ENCODE assay signal across 12 cellular contexts in genomic region chrX:42075032-42075431, GRCh38.
DNase-seq lines count a peak whose midpoint lies in the region; ATAC-seq and TF ChIP-seq lines count a peak whose summit lies in the region.
"Had no signal": no experiment of that assay in that cellular context is flagged by ENCODE, and none has a peak within 500 bp of the region (broad histone marks: within the 10 kb centered on the region; RNA-seq: fewer than 3 reads in every experiment).

No MANE protein-coding gene starts in this region.

- ATAC-seq in activated T-cell treated with anti-CD3 and anti-CD28 coated beads, Interleukin-2, amount 50 U/mL, for 72 hours (replicated peaks in 1 of 2): peak in 1 of 2 donors; percentile 26
- ATAC-seq in CD4-positive, CD25-positive, alpha-beta regulatory T cell (ENCODE audit: low read depth in 2 of 2): peak; percentile 50 to 53
- ATAC-seq: GM12878, HCT116 had no signal

- H3K27ac ChIP-seq in CD4-positive, CD25-positive, alpha-beta regulatory T cell (ENCODE audit: insufficient read depth, low read length, poor library complexity, severe bottlenecking): no peak overlapping the region
- no peak overlapping the region for H3K27ac ChIP-seq in SJCRH30

- peaks cover 7% of the 10 kb centered on the region for H3K4me1 Mint-ChIP-seq in activated T-cell treated with anti-CD3 and anti-CD28 coated beads, Interleukin-2, amount 50 U/mL, for 72 hours (ENCODE audit: low read depth)
- H3K4me1 Mint-ChIP-seq in activated T-cell treated with anti-CD3 and anti-CD28 coated beads, Interleukin-2, amount 50 U/mL, for 24 hours (ENCODE audit: low read depth): peaks cover 9% of the 10 kb centered on the region
- peaks cover 0 to 9% (median 6%) of the 10 kb centered on the region in 4 donors for H3K4me1 Mint-ChIP-seq in CD4-positive, CD25-positive, alpha-beta regulatory T cell
- H3K4me1 Mint-ChIP-seq in Calu3 (ENCODE audit: low read depth, unreplicated experiment): no peaks in the 10 kb centered on the region
- peaks cover 22% of the 10 kb centered on the region for H3K4me1 Mint-ChIP-seq in activated CD4-positive, alpha-beta memory T cell treated with anti-CD3 and anti-CD28 coated beads, Interleukin-2, amount 10 ng/mL, durations not matched to agents 7 days and 5 days
- H3K4me1 Mint-ChIP-seq: CD14-positive monocyte had no signal

- H3K27me3 ChIP-seq in CD4-positive, CD25-positive, alpha-beta regulatory T cell (ENCODE audit: control insufficient read depth, insufficient read depth, low read length): no peaks in the 10 kb centered on the region
- no peaks in the 10 kb centered on the region for H3K27me3 ChIP-seq in SJCRH30

- H3K27ac Mint-ChIP-seq in activated T-cell treated with anti-CD3 and anti-CD28 coated beads, Interleukin-2, amount 50 U/mL, for 72 hours: peak overlapping the region; percentile 51
- no peak overlapping the region for H3K27ac Mint-ChIP-seq in activated T-cell treated with anti-CD3 and anti-CD28 coated beads, Interleukin-2, amount 50 U/mL, for 24 hours
- H3K27ac Mint-ChIP-seq in CD4-positive, CD25-positive, alpha-beta regulatory T cell: no peak overlapping the region
- H3K27ac Mint-ChIP-seq in Calu3 (ENCODE audit: unreplicated experiment): peak overlapping the region; percentile 40
- H3K27ac Mint-ChIP-seq in activated CD4-positive, alpha-beta memory T cell treated with anti-CD3 and anti-CD28 coated beads, Interleukin-2, amount 10 ng/mL, durations not matched to agents 7 days and 5 days: no peak overlapping the region
- H3K27ac Mint-ChIP-seq: CD14-positive monocyte; CD8-positive, alpha-beta memory T cell had no signal

- peak overlapping the region in 1 of 2 donors; percentile 42 for H3K4me3 Mint-ChIP-seq in activated T-cell treated with anti-CD3 and anti-CD28 coated beads, Interleukin-2, amount 50 U/mL, for 72 hours
- no peak overlapping the region for H3K4me3 Mint-ChIP-seq in activated T-cell treated with anti-CD3 and anti-CD28 coated beads, Interleukin-2, amount 50 U/mL, for 24 hours
- H3K4me3 Mint-ChIP-seq in CD4-positive, CD25-positive, alpha-beta regulatory T cell: peak overlapping the region in 1 of 4 donors; percentile 68
- no peak overlapping the region for H3K4me3 Mint-ChIP-seq in Calu3 (ENCODE audit: low read depth, unreplicated experiment)
- peak overlapping the region; percentile 51 for H3K4me3 Mint-ChIP-seq in activated CD4-positive, alpha-beta memory T cell treated with anti-CD3 and anti-CD28 coated beads, Interleukin-2, amount 10 ng/mL, durations not matched to agents 7 days and 5 days
- H3K4me3 Mint-ChIP-seq: CD14-positive monocyte had no signal

- H3K9me3 Mint-ChIP-seq in activated T-cell treated with anti-CD3 and anti-CD28 coated beads, Interleukin-2, amount 50 U/mL, for 72 hours: no peaks in the 10 kb centered on the region
- H3K9me3 Mint-ChIP-seq in activated T-cell treated with anti-CD3 and anti-CD28 coated beads, Interleukin-2, amount 50 U/mL, for 24 hours: no peaks in the 10 kb centered on the region
- H3K9me3 Mint-ChIP-seq in CD4-positive, CD25-positive, alpha-beta regulatory T cell: peaks cover 0 to 12% (median 2%) of the 10 kb centered on the region in 7 donors
- peaks cover 4% of the 10 kb centered on the region for H3K9me3 Mint-ChIP-seq in Calu3 (ENCODE audit: low read depth, unreplicated experiment)
- peaks cover 4% of the 10 kb centered on the region for H3K9me3 Mint-ChIP-seq in activated CD4-positive, alpha-beta memory T cell treated with anti-CD3 and anti-CD28 coated beads, Interleukin-2, amount 10 ng/mL, durations not matched to agents 7 days and 5 days

- no peaks in the 10 kb centered on the region for H3K9me3 ChIP-seq in CD4-positive, CD25-positive, alpha-beta regulatory T cell (ENCODE audit: control insufficient read depth in 2 of 2, low read length in 2 of 2)
- no peaks in the 10 kb centered on the region for H3K9me3 ChIP-seq in SJCRH30 (replicated peaks)

- CTCF ChIA-PET in Calu3 (lab: Charles Lee): no interaction called here
- CTCF ChIA-PET in activated CD4-positive, alpha-beta memory T cell treated with anti-CD3 and anti-CD28 coated beads, Interleukin-2, amount 10 ng/mL, durations not matched to agents 7 days and 5 days (lab: Charles Lee): no interaction called here

- no peak overlapping the region for H3K4me3 ChIP-seq in CD4-positive, CD25-positive, alpha-beta regulatory T cell (ENCODE audit: low read depth, low read length)
- H3K4me3 ChIP-seq in SJCRH30: no peak overlapping the region
- H3K4me3 ChIP-seq: GM12878 had no signal

- no peak for DNase-seq in activated T-cell treated with anti-CD3 and anti-CD28 coated beads, Interleukin-2, amount 50 U/mL, for 72 hours
- DNase-seq in activated T-cell treated with anti-CD3 and anti-CD28 coated beads, Interleukin-2, amount 50 U/mL, for 24 hours: no peak
- peak in 1 of 3 donors; percentile 62 for DNase-seq in CD4-positive, CD25-positive, alpha-beta regulatory T cell
- no peak for DNase-seq in Calu3
- no peak for DNase-seq in activated CD4-positive, alpha-beta memory T cell treated with anti-CD3 and anti-CD28 coated beads, Interleukin-2, amount 10 ng/mL, durations not matched to agents 7 days and 5 days
- no peak for DNase-seq in NCI-H1092 (lab: John Stamatoyannopoulos, UW)
- DNase-seq in SJCRH30: no peak
- DNase-seq: CD8-positive, alpha-beta memory T cell; DMS 273 treated with DMSO at 0.1 percent for 48 hours had no signal

- H3K27me3 Mint-ChIP-seq in activated T-cell treated with anti-CD3 and anti-CD28 coated beads, Interleukin-2, amount 50 U/mL, for 72 hours (ENCODE audit: low read depth): peaks cover 4% of the 10 kb centered on the region
- peaks cover 29% of the 10 kb centered on the region for H3K27me3 Mint-ChIP-seq in activated T-cell treated with anti-CD3 and anti-CD28 coated beads, Interleukin-2, amount 50 U/mL, for 24 hours
- no peaks in the 10 kb centered on the region for H3K27me3 Mint-ChIP-seq in CD4-positive, CD25-positive, alpha-beta regulatory T cell
- no peaks in the 10 kb centered on the region for H3K27me3 Mint-ChIP-seq in Calu3 (ENCODE audit: unreplicated experiment)
- H3K27me3 Mint-ChIP-seq in activated CD4-positive, alpha-beta memory T cell treated with anti-CD3 and anti-CD28 coated beads, Interleukin-2, amount 10 ng/mL, durations not matched to agents 7 days and 5 days: no peaks in the 10 kb centered on the region

- H3K36me3 Mint-ChIP-seq in activated T-cell treated with anti-CD3 and anti-CD28 coated beads, Interleukin-2, amount 50 U/mL, for 72 hours (ENCODE audit: insufficient read depth in 2 of 2): peaks cover 0 to 2% of the 10 kb centered on the region in 2 donors
- no peaks in the 10 kb centered on the region for H3K36me3 Mint-ChIP-seq in activated T-cell treated with anti-CD3 and anti-CD28 coated beads, Interleukin-2, amount 50 U/mL, for 24 hours (ENCODE audit: low read depth)
- no peaks in the 10 kb centered on the region for H3K36me3 Mint-ChIP-seq in CD4-positive, CD25-positive, alpha-beta regulatory T cell
- H3K36me3 Mint-ChIP-seq in Calu3 (ENCODE audit: insufficient read depth, unreplicated experiment): no peaks in the 10 kb centered on the region
- H3K36me3 Mint-ChIP-seq in activated CD4-positive, alpha-beta memory T cell treated with anti-CD3 and anti-CD28 coated beads, Interleukin-2, amount 10 ng/mL, durations not matched to agents 7 days and 5 days (ENCODE audit: low read depth): peaks cover 3% of the 10 kb centered on the region
- H3K36me3 Mint-ChIP-seq: CD14-positive monocyte; CD8-positive, alpha-beta memory T cell had no signal

- TF ChIP-seq CTCF in Calu3 (IDR thresholded peaks at IDR 0.05; ENCODE audit: unreplicated experiment): no peak

- H3K36me3 ChIP-seq in CD4-positive, CD25-positive, alpha-beta regulatory T cell (ENCODE audit: control insufficient read depth, insufficient read depth, low read length): no peaks in the 10 kb centered on the region
- no peaks in the 10 kb centered on the region for H3K36me3 ChIP-seq in SJCRH30

- POLR2A ChIA-PET in activated CD4-positive, alpha-beta memory T cell treated with anti-CD3 and anti-CD28 coated beads, Interleukin-2, amount 10 ng/mL, durations not matched to agents 7 days and 5 days (lab: Charles Lee): no interaction called here

- BruUV-seq in Calu3 (replicated peaks; lab: Mats Ljungman, UMichigan): no TSS peak

- H3K4me1 ChIP-seq in CD4-positive, CD25-positive, alpha-beta regulatory T cell (ENCODE audit: control insufficient read depth, insufficient read depth, low read length, poor library complexity, severe bottlenecking): peaks cover 5% of the 10 kb centered on the region
- H3K4me1 ChIP-seq in SJCRH30: no peaks in the 10 kb centered on the region

- intact Hi-C loops in Calu3 (cut with micrococcal nuclease; ENCODE audit: unreplicated experiment): no loop called here

Comparison
In these comparisons a context has a peak if more than half of its experiments do, and no peak if none do; other contexts are left out.
1. H3K27ac Mint-ChIP-seq: peak in activated T-cell treated with anti-CD3 and anti-CD28 coated beads, Interleukin-2, amount 50 U/mL, for 72 hours (single experiment) and Calu3 (single experiment); none in activated T-cell treated with anti-CD3 and anti-CD28 coated beads, Interleukin-2, amount 50 U/mL, for 24 hours (single experiment), CD4-positive, CD25-positive, alpha-beta regulatory T cell (0 of 3) and activated CD4-positive, alpha-beta memory T cell treated with anti-CD3 and anti-CD28 coated beads, Interleukin-2, amount 10 ng/mL, durations not matched to agents 7 days and 5 days (single experiment).